In the genomic region with DNA sequence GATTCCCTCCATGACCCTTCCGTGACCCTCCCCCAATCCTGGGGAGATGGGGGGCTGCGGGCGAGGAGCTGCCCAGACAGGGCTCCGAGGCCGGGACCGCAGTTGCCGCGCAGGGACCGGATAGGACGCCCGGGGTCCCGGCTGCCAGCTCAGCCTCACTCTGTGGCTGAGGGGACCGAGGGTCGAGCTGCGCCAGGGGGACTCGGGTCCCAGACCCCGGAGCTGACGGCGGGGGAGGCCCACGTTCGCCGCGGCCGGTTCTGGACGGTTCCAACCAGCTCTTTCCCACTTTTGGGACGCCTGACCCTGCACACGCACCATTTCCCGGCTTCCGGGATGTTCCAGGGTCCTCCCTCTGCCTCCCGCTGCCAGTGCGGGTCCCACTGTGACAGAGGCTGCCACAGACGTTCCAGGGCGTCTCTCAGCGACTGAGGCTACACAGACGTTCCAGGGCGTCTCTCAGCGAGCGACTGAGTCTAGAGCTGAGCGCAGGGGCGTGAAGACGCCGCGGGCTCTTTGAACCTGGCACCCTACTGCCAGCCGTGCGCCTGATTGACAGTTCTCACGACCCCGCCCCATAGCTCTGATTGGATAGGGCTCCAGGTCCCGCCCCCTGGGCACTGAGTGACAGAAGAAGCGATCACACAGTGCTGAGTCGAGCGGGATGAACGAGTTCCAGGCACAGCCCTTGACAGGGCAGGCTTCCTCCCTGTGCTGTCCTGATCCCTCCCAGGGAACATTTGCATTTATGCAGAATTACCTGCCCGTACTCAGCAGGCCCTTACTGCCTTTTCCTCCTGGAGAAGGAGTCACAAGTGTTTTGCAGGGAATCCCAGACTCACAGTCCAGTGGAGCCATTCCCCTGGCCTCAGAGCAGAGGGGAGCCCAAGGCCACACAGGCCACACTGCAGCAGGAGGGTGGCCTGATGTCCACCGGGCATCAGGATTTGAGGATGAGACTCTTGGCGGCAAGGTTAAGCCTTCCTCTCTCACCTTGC, we compare ENCODE assay signal across 8 cellular contexts. TPM values are rescaled to one million over a fixed set of nuclear protein-coding genes. Genes with fewer than 3 reads are reported as not detected.
A peak's percentile ranks its signal among the peaks of the same experiment; 100 is the strongest.
DNase-seq lines count a peak whose midpoint lies in the region; ATAC-seq and TF ChIP-seq lines count a peak whose summit lies in the region.

A gene (minus strand): TSS at position 472 of the 998 bp plus-strand sequence. CDS start 151 bp downstream, at position 321.

- POLR2A ChIA-PET in GM10248 (lab: Yijun Ruan, JAX) = interaction anchor here (0.5 to 2.1 kb wide), 6 partner anchors 22 to 267 kb away, joined by 4 to 14 read pairs (median 4); a partner anchor contains a TSS

- H3K36me3 ChIP-seq in ascending aorta (no peaks in the 10 kb centered on the region), psoas muscle (ENCODE audit: insufficient read depth in 1 of 2, low read depth in 1 of 2) (no peaks in the 10 kb centered on the region), urinary bladder (ENCODE audit: insufficient read depth) (no peaks in the 10 kb centered on the region)

- DNase-seq in GM10248 (ENCODE audit: extremely low spot score) (peak; percentile 94), HFFc6 (peak; percentile 93), NCI-H1092 treated with DMSO at 0.1 percent for 48 hours (lab: John Stamatoyannopoulos, UW) (peak; percentile 93), T-helper 2 cell (peak; percentile 82 to 98 (median 94)), ascending aorta (ENCODE audit: low spot score in 2 of 2) (peak; percentile 97 to 99), right cardiac atrium (peak; percentile 98 to 99 (median 99)), psoas muscle (peak; percentile 97 to 98)

- intact Hi-C loops in ascending aorta (cut with DNase I) = loop anchor here (1.0 to 10.0 kb wide), 7 partner anchors 32 to 281 kb away; a partner anchor contains a TSS
- intact Hi-C loops in right cardiac atrium (cut with DNase I) = no loop called here
- intact Hi-C loops in psoas muscle (cut with DNase I) = loop anchor here in 1 of 2 donors (2.0 to 5.0 kb wide), 2 partner anchors 34 to 39 kb away; a partner anchor contains a TSS

- no peaks in the 10 kb centered on the region; the same call in 1 of the 2 replicates for H3K27me3 Mint-ChIP-seq in HFFc6 (ENCODE audit: insufficient read depth)

- peak within 1 kb of the TSS; percentile 82 to 94 for H3K4me3 ChIP-seq in ascending aorta
- H3K4me3 ChIP-seq in right cardiac atrium (ENCODE audit: low read length) = peak within 1 kb of the TSS; percentile 55
- H3K4me3 ChIP-seq in psoas muscle = peak within 1 kb of the TSS; percentile 98
- peak within 1 kb of the TSS; percentile 57 for H3K4me3 ChIP-seq in urinary bladder (ENCODE audit: low read depth, low read length)

- CTCF ChIA-PET in GM10248 (lab: Yijun Ruan, JAX) = interaction anchor here (1.0 to 1.9 kb wide), 6 partner anchors 12 to 745 kb away, joined by 3 to 12 read pairs (median 4); a partner anchor contains a TSS

- no peak for TF ChIP-seq CTCF in GM10248 (IDR thresholded peaks at IDR 0.05; ENCODE audit: control extremely low read depth, extremely low read depth, low read depth, missing control alignments)
- no peak for TF ChIP-seq CTCF in HFFc6 (IDR thresholded peaks at IDR 0.05)
- no peak for TF ChIP-seq CTCF in ascending aorta (IDR thresholded peaks at IDR 0.05)
- TF ChIP-seq CTCF in psoas muscle (IDR thresholded peaks at IDR 0.05) = no peak

- H3K4me1 Mint-ChIP-seq in HFFc6 (ENCODE audit: low read depth) = peaks cover 21% of the 10 kb centered on the region

- peak; percentile 100 for ATAC-seq in right cardiac atrium
- peak; percentile 99 to 100 (median 100) for ATAC-seq in psoas muscle

- WGBS in right cardiac atrium = 2% methylated on average over 55 of the region's 55 CpGs
- WGBS in psoas muscle, 3 donors = 1% methylated on average over 51 to 55 of the region's 55 CpGs
- 1% methylated on average over 55 of the region's 55 CpGs for WGBS in urinary bladder

- peak within 1 kb of the TSS; percentile 98 for H3K27ac Mint-ChIP-seq in HFFc6

- peaks cover 8% of the 10 kb centered on the region; the same call in 1 of the 2 replicates for H3K9me3 Mint-ChIP-seq in HFFc6

- no peaks in the 10 kb centered on the region for H3K9me3 ChIP-seq in ascending aorta
- H3K9me3 ChIP-seq in right cardiac atrium (ENCODE audit: control insufficient read depth, low read length) = no peaks in the 10 kb centered on the region
- H3K9me3 ChIP-seq in psoas muscle = no peaks in the 10 kb centered on the region

- peaks cover 0 to 2% of the 10 kb centered on the region in 2 donors for H3K4me1 ChIP-seq in ascending aorta
- peaks cover 4% of the 10 kb centered on the region for H3K4me1 ChIP-seq in right cardiac atrium (ENCODE audit: control insufficient read depth, insufficient read depth, low read length)
- peaks cover 19% of the 10 kb centered on the region for H3K4me1 ChIP-seq in psoas muscle
- no peaks in the 10 kb centered on the region for H3K4me1 ChIP-seq in urinary bladder (ENCODE audit: insufficient read depth)

- H3K27me3 ChIP-seq in ascending aorta (no peaks in the 10 kb centered on the region), right cardiac atrium (ENCODE audit: control insufficient read depth, insufficient read depth) (no peaks in the 10 kb centered on the region), psoas muscle (ENCODE audit: insufficient read depth in 3 of 3, low read length in 2 of 3) (no peaks in the 10 kb centered on the region)

- peaks cover 4% of the 10 kb centered on the region; the same call in 1 of the 2 replicates for H3K36me3 Mint-ChIP-seq in HFFc6 (ENCODE audit: low read depth)

- H3K27ac ChIP-seq in ascending aorta (peak within 1 kb of the TSS; percentile 93 to 95), right cardiac atrium (ENCODE audit: low read length) (peak within 1 kb of the TSS; percentile 91), psoas muscle (peak within 1 kb of the TSS; percentile 94), urinary bladder (ENCODE audit: low read depth) (peak within 1 kb of the TSS; percentile 77)

- H3K4me3 Mint-ChIP-seq in HFFc6 = peak within 1 kb of the TSS; percentile 98

RNA-seq across cellular contexts. Expression of the gene that starts here (rescaled TPM):
- total RNA-seq in HFFc6 (2021; fragmentation: NEBNext Ultra II Directional; extraction: Animal tissue kit (Norgen Biotek cat#: 25700)) = 1 to 10 TPM; 1.5 to 2.1 (median 1.8) TPM
- total RNA-seq in ascending aorta (not detected), right cardiac atrium (1 to 10 TPM; 4.5 to 5.3 (median 4.8) TPM), psoas muscle (1 to 10 TPM in 3 of 4 donors, under 1 TPM in 1; 0.84 to 2.5 (median 1.7) TPM), urinary bladder (8.4 TPM)
- polyA plus RNA-seq in right cardiac atrium (5.7 TPM), psoas muscle (1 to 10 TPM in 2 of 3 donors, under 1 TPM in 1; 0.90 to 7.6 (median 1.2) TPM), urinary bladder (3.5 TPM)

Comparison
In these comparisons a context has a peak if more than half of its experiments do, and no peak if none do; other contexts are left out.
1. Peak in every context shown above with its lines: DNase-seq, ATAC-seq, H3K4me3 ChIP-seq and H3K27ac ChIP-seq.
2. Peak in DNase-seq, H3K4me3 ChIP-seq and H3K27ac ChIP-seq in ascending aorta; RNA of the gene not detected or under 1 TPM.